ENCODE assay signal across 8 cellular contexts in genomic region chr2:65040414-65041261, GRCh38. TPM values are rescaled to one million over a fixed set of nuclear protein-coding genes. Genes with fewer than 3 reads are reported as not detected.
DNase-seq lines count a peak whose midpoint lies in the region; ATAC-seq, FAIRE-seq and TF ChIP-seq lines count a peak whose summit lies in the region.

No MANE protein-coding gene starts in this region.

- H3K4me1 ChIP-seq in astrocyte (ENCODE audit: insufficient read depth, low read length), result peaks cover 7% of the 10 kb centered on the region
- H3K4me1 ChIP-seq in skeletal muscle satellite cell (ENCODE audit: control insufficient read depth, insufficient read depth, low read length), result peaks cover 2% of the 10 kb centered on the region

- H3K27ac ChIP-seq in astrocyte (ENCODE audit: low read depth, low read length), result no peak overlapping the region

- H3K36me3 ChIP-seq in astrocyte (ENCODE audit: insufficient read depth, low read length) (no peaks in the 10 kb centered on the region), skeletal muscle satellite cell (ENCODE audit: insufficient read depth, low read length) (no peaks in the 10 kb centered on the region)

- FAIRE-seq in astrocyte (lab: Jason Lieb, UNC), result no peak

- H3K9me3 Mint-ChIP-seq in HFFc6 (peaks cover 17% of the 10 kb centered on the region), astrocyte (ENCODE audit: unreplicated experiment) (peaks cover 9% of the 10 kb centered on the region)

- H3K27me3 Mint-ChIP-seq in HFFc6 (ENCODE audit: insufficient read depth), result peaks cover 3% of the 10 kb centered on the region; the same call in 1 of the 2 replicates
- H3K27me3 Mint-ChIP-seq in astrocyte (ENCODE audit: low read depth, unreplicated experiment), result peaks cover 4% of the 10 kb centered on the region

- no peak overlapping the region for H2AFZ ChIP-seq in astrocyte (ENCODE audit: low read depth, low read length)

- H3K9me3 ChIP-seq in astrocyte (ENCODE audit: insufficient read depth, low read depth, low read length) (no peaks in the 10 kb centered on the region), skeletal muscle satellite cell (replicated peaks; ENCODE audit: low read length) (peaks cover 4% of the 10 kb centered on the region)

- H3K27me3 ChIP-seq in astrocyte (ENCODE audit: insufficient read depth, low read length) (no peaks in the 10 kb centered on the region), skeletal muscle satellite cell (ENCODE audit: control insufficient read depth, insufficient read depth, low read length) (no peaks in the 10 kb centered on the region)

- peak overlapping the region; percentile 84 for H3K4me3 Mint-ChIP-seq in HFFc6
- H3K4me3 Mint-ChIP-seq in astrocyte (ENCODE audit: unreplicated experiment), result no peak overlapping the region

- H3K27ac Mint-ChIP-seq in HFFc6 (no peak overlapping the region), astrocyte (ENCODE audit: unreplicated experiment) (no peak overlapping the region)

- H3K9ac ChIP-seq in astrocyte (ENCODE audit: low read length) (peak overlapping the region; percentile 17), skeletal muscle satellite cell (ENCODE audit: low read depth, low read length) (no peak overlapping the region)

- ATAC-seq in HG02938 (IDR thresholded peaks at IDR 0.05; ENCODE audit: unreplicated experiment), result no peak

- H4K20me1 ChIP-seq in astrocyte (ENCODE audit: insufficient read depth, low read length), result no peaks in the 10 kb centered on the region

- H3K4me3 ChIP-seq in astrocyte (ENCODE audit: insufficient read depth, low read depth, low read length) (no peak overlapping the region), skeletal muscle satellite cell (ENCODE audit: low read length) (peak overlapping the region; percentile 31)

- H3K79me2 ChIP-seq in astrocyte (ENCODE audit: insufficient read depth, low read length), result no peaks in the 10 kb centered on the region

- DNase-seq in GM03348 (ENCODE audit: low spot score), result peak; percentile 91
- peak; percentile 75 for DNase-seq in HFFc6
- DNase-seq in NCI-H187 treated with DMSO at 0.1 percent for 48 hours (lab: John Stamatoyannopoulos, UW), result peak; percentile 72
- peak; percentile 61 for DNase-seq in T-helper 9 cell
- peak; percentile 66 for DNase-seq in astrocyte (ENCODE audit: low read depth)
- DNase-seq in hepatic stellate cell (ENCODE audit: low spot score), result peak; percentile 78

- peak; percentile 96 for TF ChIP-seq CTCF in HFFc6 (IDR thresholded peaks at IDR 0.05)
- TF ChIP-seq CTCF in astrocyte (IDR thresholded peaks at IDR 0.05; ENCODE audit: insufficient read depth, low read depth, low read length), result peak; percentile 96

- peaks cover 12% of the 10 kb centered on the region; the same call in 1 of the 2 replicates for H3K36me3 Mint-ChIP-seq in HFFc6 (ENCODE audit: low read depth)
- peaks cover 8% of the 10 kb centered on the region for H3K36me3 Mint-ChIP-seq in astrocyte (ENCODE audit: low read depth, unreplicated experiment)

- H3K4me2 ChIP-seq in astrocyte (ENCODE audit: low read length), result peak overlapping the region; percentile 78
- peak overlapping the region; percentile 71 for H3K4me2 ChIP-seq in skeletal muscle satellite cell (ENCODE audit: low read length)

- H3K4me1 Mint-ChIP-seq in HFFc6 (ENCODE audit: low read depth) (peaks cover 28% of the 10 kb centered on the region), astrocyte (ENCODE audit: low read depth, unreplicated experiment) (peaks cover 15% of the 10 kb centered on the region)

RNA-seq across cellular contexts. Expression of gene CEP68, which starts 15.6 kb away (rescaled TPM):
- total RNA-seq in HFFc6 (2021; fragmentation: NEBNext Ultra II Directional; extraction: Animal tissue kit (Norgen Biotek cat#: 25700)), result 1 to 10 TPM; 5.7 to 9.7 (median 7.1) TPM
- total RNA-seq in astrocyte, result 6.9 and 8.1 TPM in 2 replicates
- total RNA-seq in skeletal muscle satellite cell (2012; rRNA removed), result 5.8 and 7.9 TPM in 2 replicates

RNA-seq across cellular contexts. Expression of gene SLC1A4, which starts 51.4 kb away (rescaled TPM):
- 10 to 100 TPM in 1 of 6 experiments, 1 to 10 TPM in 5; 7.2 to 10.3 (median 9.0) TPM for total RNA-seq in HFFc6 (2021; fragmentation: NEBNext Ultra II Directional; extraction: Animal tissue kit (Norgen Biotek cat#: 25700))
- 45.9 and 48.9 TPM in 2 replicates for total RNA-seq in astrocyte
- 4.8 and 6.8 TPM in 2 replicates for total RNA-seq in skeletal muscle satellite cell (2012; rRNA removed)
